ENCODE assay signal across 26 cellular contexts in genomic region chr13:51579676-51580075, GRCh38. TPM values are rescaled to one million over a fixed set of nuclear protein-coding genes. Genes with fewer than 3 reads are reported as not detected.
DNase-seq lines count a peak whose midpoint lies in the region; ATAC-seq, FAIRE-seq and TF ChIP-seq lines count a peak whose summit lies in the region.
"Had no signal": no experiment of that assay in that cellular context is flagged by ENCODE, and none has a peak within 500 bp of the region (broad histone marks: within the 10 kb centered on the region; RNA-seq: fewer than 3 reads in every experiment).

No MANE protein-coding gene starts in this region.

- no peak overlapping the region for H4K8ac ChIP-seq in mesenchymal stem cell (ENCODE audit: low read length)

- H3K4me2 ChIP-seq in HepG2 (ENCODE audit: low read depth, low read length) (no peak overlapping the region), mesenchymal stem cell (ENCODE audit: low read length, poor library complexity, severe bottlenecking) (no peak overlapping the region)
- H3K4me2 ChIP-seq: A549; BLaER1 treated with 17β-estradiol and CSF1 and Interleukin-3, amounts not matched to agents 10 nM and 100 nM had no signal

- H2AFZ ChIP-seq in HepG2 (ENCODE audit: low read length) = no peak overlapping the region
- no peak overlapping the region for H2AFZ ChIP-seq in mesenchymal stem cell (ENCODE audit: low read depth, low read length)

- no peak for FAIRE-seq in HepG2 (lab: Jason Lieb, UNC)
- FAIRE-seq: A549, GM12891, GM19239 had no signal

- no peak for TF ChIP-seq CTCF in HepG2 (CRISPR knock-in tag; IDR thresholded peaks at IDR 0.05)
- no peak for TF ChIP-seq CTCF in right lobe of liver (IDR thresholded peaks at IDR 0.05)
- no peak for TF ChIP-seq CTCF in CD4-positive, alpha-beta T cell (IDR thresholded peaks at IDR 0.05)

- H2BK12ac ChIP-seq in mesenchymal stem cell (ENCODE audit: low read length in 2 of 2) = no peak overlapping the region

- H3K27ac ChIP-seq in HepG2 (ENCODE audit: extremely low read length, insufficient read depth, low read length) = no peak overlapping the region
- H3K27ac ChIP-seq in right lobe of liver = no peak overlapping the region
- peak overlapping the region; percentile 98 for H3K27ac ChIP-seq in epithelial cell of prostate
- no peak overlapping the region for H3K27ac ChIP-seq in mesenchymal stem cell (ENCODE audit: low read length, poor library complexity, severe bottlenecking)
- H3K27ac ChIP-seq in CD4-positive, alpha-beta T cell (ENCODE audit: low read depth, low read length) = no peak overlapping the region
- H3K27ac ChIP-seq: 22Rv1; A549; BLaER1 treated with 17β-estradiol and CSF1 and Interleukin-3, amounts not matched to agents 10 nM and 100 nM; C4-2B had no signal

- H3K27me3 Mint-ChIP-seq in activated CD8-positive, alpha-beta T cell treated with anti-CD3 and anti-CD28 coated beads, Interleukin-2, amount 10 ng/mL, durations not matched to agents 7 days and 5 days (ENCODE audit: low read depth) = peaks cover 22% of the 10 kb centered on the region
- no peaks in the 10 kb centered on the region for H3K27me3 Mint-ChIP-seq in CD4-positive, alpha-beta T cell
- H3K27me3 Mint-ChIP-seq: B cell had no signal

- in situ Hi-C loops in HepG2 (cut with HindIII; ENCODE audit: extremely low pct_ligation_motif_present, low pct_unique_long_range_greater_than_20kb) = loop anchor here (10.0 kb wide), 1 partner anchor 135 kb away; no protein-coding TSS in a partner anchor

- no peaks in the 10 kb centered on the region for H3K9me3 Mint-ChIP-seq in activated CD8-positive, alpha-beta T cell treated with anti-CD3 and anti-CD28 coated beads, Interleukin-2, amount 10 ng/mL, durations not matched to agents 7 days and 5 days (ENCODE audit: insufficient read depth)
- H3K9me3 Mint-ChIP-seq in CD4-positive, alpha-beta T cell = no peaks in the 10 kb centered on the region
- H3K9me3 Mint-ChIP-seq: CD8-positive, alpha-beta memory T cell had no signal

- no peak overlapping the region for H3K23ac ChIP-seq in mesenchymal stem cell (ENCODE audit: low read length in 2 of 2)

- no peaks in the 10 kb centered on the region for H3K9me3 ChIP-seq in HepG2 (ENCODE audit: low read length)
- no peaks in the 10 kb centered on the region for H3K9me3 ChIP-seq in right lobe of liver
- no peaks in the 10 kb centered on the region for H3K9me3 ChIP-seq in mesenchymal stem cell (ENCODE audit: control insufficient read depth, low read length)
- no peaks in the 10 kb centered on the region for H3K9me3 ChIP-seq in CD4-positive, alpha-beta T cell (ENCODE audit: control insufficient read depth, low read length)
- H3K9me3 ChIP-seq: A549; BLaER1 treated with 17β-estradiol and CSF1 and Interleukin-3, amounts not matched to agents 10 nM and 100 nM had no signal

- ATAC-seq in HepG2 = no peak
- ATAC-seq in right lobe of liver = no peak
- no peak for ATAC-seq in activated CD8-positive, alpha-beta T cell treated with anti-CD3 and anti-CD28 coated beads, Interleukin-2, amount 10 ng/mL, durations not matched to agents 7 days and 5 days
- no peak for ATAC-seq in CD4-positive, alpha-beta T cell (ENCODE audit: poor library complexity)
- ATAC-seq: A549 had no signal

- H3K27me3 ChIP-seq in HepG2 (ENCODE audit: control insufficient read depth in 1 of 2, insufficient read depth in 2 of 2, low read length in 2 of 2) (no peaks in the 10 kb centered on the region; a peak in 1 of 5 replicates), right lobe of liver (no peaks in the 10 kb centered on the region), mesenchymal stem cell (ENCODE audit: control insufficient read depth in 1 of 2, insufficient read depth in 1 of 2, low read length in 2 of 2) (no peaks in the 10 kb centered on the region)
- no peaks in the 10 kb centered on the region for H3K27me3 ChIP-seq in CD4-positive, alpha-beta T cell (ENCODE audit: control insufficient read depth, insufficient read depth, low read length)
- H3K27me3 ChIP-seq: BLaER1 treated with 17β-estradiol and CSF1 and Interleukin-3, amounts not matched to agents 10 nM and 100 nM had no signal

- no peak for TF ChIP-seq EP300 in HepG2 (IDR thresholded peaks at IDR 0.05; ENCODE audit: low read depth in 2 of 2, low read length in 2 of 2)
- no peak for TF ChIP-seq EP300 in HepG2 (CRISPR knock-in tag; IDR thresholded peaks at IDR 0.05; ENCODE audit: borderline replicate concordance)

- no peak overlapping the region for H2BK5ac ChIP-seq in mesenchymal stem cell (ENCODE audit: low read depth, low read length, poor library complexity, severe bottlenecking)

- H3K27ac Mint-ChIP-seq in activated CD8-positive, alpha-beta T cell treated with anti-CD3 and anti-CD28 coated beads, Interleukin-2, amount 10 ng/mL, durations not matched to agents 7 days and 5 days = no peak overlapping the region
- H3K27ac Mint-ChIP-seq in CD4-positive, alpha-beta T cell = no peak overlapping the region
- H3K27ac Mint-ChIP-seq: B cell; CD4-positive, alpha-beta memory T cell; CD8-positive, alpha-beta memory T cell had no signal

- no peak overlapping the region for H3K14ac ChIP-seq in mesenchymal stem cell (ENCODE audit: low read length in 2 of 2)

- H2AK5ac ChIP-seq in mesenchymal stem cell (ENCODE audit: low read length, severe bottlenecking) = no peak overlapping the region

- H3K4me3 ChIP-seq in HepG2 (replicated peaks in 1 of 3; ENCODE audit: insufficient read depth in 1 of 3, low read depth in 2 of 3, low read length in 3 of 3) (no peak overlapping the region), right lobe of liver (no peak overlapping the region), mesenchymal stem cell (ENCODE audit: insufficient read depth in 1 of 2, low read depth in 1 of 2, low read length in 2 of 2) (no peak overlapping the region)
- H3K4me3 ChIP-seq: A549; BLaER1 treated with 17β-estradiol and CSF1 and Interleukin-3, amounts not matched to agents 10 nM and 100 nM had no signal

- POLR2A ChIA-PET in HepG2 (lab: Yijun Ruan, JAX) = no interaction called here
- POLR2A ChIA-PET in activated CD8-positive, alpha-beta T cell treated with anti-CD3 and anti-CD28 coated beads, Interleukin-2, amount 10 ng/mL, durations not matched to agents 7 days and 5 days (lab: Charles Lee) = no interaction called here
- POLR2A ChIA-PET in CD4-positive, alpha-beta T cell (lab: Charles Lee) = no interaction called here

- DNase-seq in HepG2 (ENCODE audit: low spot score) (peak; percentile 20), right lobe of liver (no peak), amniotic epithelial cell (ENCODE audit: low read depth) (peak; percentile 58), epithelial cell of prostate (ENCODE audit: low read depth, low spot score) (no peak), mesenchymal stem cell (peak; percentile 24), GDM1 (lab: John Stamatoyannopoulos, UW) (no peak)
- DNase-seq in activated CD8-positive, alpha-beta T cell treated with anti-CD3 and anti-CD28 coated beads, Interleukin-2, amount 10 ng/mL, durations not matched to agents 7 days and 5 days = no peak
- DNase-seq in CD4-positive, alpha-beta T cell = no peak
- DNase-seq: AML-193; CD4-positive, alpha-beta memory T cell; CD8-positive, alpha-beta memory T cell; COR-L47; DMS 273 treated with DMSO at 0.1 percent for 48 hours; DMS153; DMS53; DMS79; DND-41; EL; GF-D8 had no signal

- H3K4me1 Mint-ChIP-seq in activated CD8-positive, alpha-beta T cell treated with anti-CD3 and anti-CD28 coated beads, Interleukin-2, amount 10 ng/mL, durations not matched to agents 7 days and 5 days (ENCODE audit: low read depth) = peaks cover 14% of the 10 kb centered on the region
- peaks cover 7% of the 10 kb centered on the region for H3K4me1 Mint-ChIP-seq in CD4-positive, alpha-beta T cell (ENCODE audit: low read depth)

- peaks cover 3% of the 10 kb centered on the region for H3K79me2 ChIP-seq in HepG2 (ENCODE audit: insufficient read depth, low read length)

- CTCF ChIA-PET in HepG2 (lab: Yijun Ruan, JAX; ENCODE audit: low intra/inter-chr PET ratio, low total read pairs) = no interaction called here
- CTCF ChIA-PET in activated CD8-positive, alpha-beta T cell treated with anti-CD3 and anti-CD28 coated beads, Interleukin-2, amount 10 ng/mL, durations not matched to agents 7 days and 5 days (lab: Charles Lee) = no interaction called here
- CTCF ChIA-PET in CD4-positive, alpha-beta T cell (lab: Charles Lee) = no interaction called here

- peaks cover 39% of the 10 kb centered on the region for H3K4me1 ChIP-seq in HepG2 (ENCODE audit: insufficient read depth, low read length)
- H3K4me1 ChIP-seq in right lobe of liver = no peaks in the 10 kb centered on the region
- peaks cover 2% of the 10 kb centered on the region for H3K4me1 ChIP-seq in mesenchymal stem cell (ENCODE audit: control insufficient read depth, insufficient read depth, low read depth, low read length)

- H3K36me3 ChIP-seq in HepG2 (replicated peaks in 1 of 2; ENCODE audit: control insufficient read depth in 1 of 2, insufficient read depth in 2 of 2, low read length in 2 of 2) (no peaks in the 10 kb centered on the region), right lobe of liver (no peaks in the 10 kb centered on the region), mesenchymal stem cell (ENCODE audit: control insufficient read depth in 1 of 2, insufficient read depth in 2 of 2, low read depth in 1 of 2, low read length in 2 of 2) (no peaks in the 10 kb centered on the region)
- H3K36me3 ChIP-seq: BLaER1 treated with 17β-estradiol and CSF1 and Interleukin-3, amounts not matched to agents 10 nM and 100 nM had no signal

- 59% methylated on average over 7 of the region's 7 CpGs for WGBS in HepG2 (ENCODE audit: low lambda C conversion rate)
- 77% methylated on average over 7 of the region's 7 CpGs for WGBS in right lobe of liver (ENCODE audit: insufficient coverage, low coverage, low lambda C conversion rate, missing lambda C conversion rate)
- 87% methylated on average over 7 of the region's 7 CpGs for WGBS in mesenchymal stem cell

- no peak for TF ChIP-seq POLR2A in HepG2 (IDR thresholded peaks at IDR 0.05; ENCODE audit: insufficient read depth in 1 of 2, low read depth in 2 of 2, low read length in 2 of 2)
- TF ChIP-seq POLR2A in right lobe of liver (IDR thresholded peaks at IDR 0.05) = no peak

- no peak overlapping the region for H2BK120ac ChIP-seq in mesenchymal stem cell (ENCODE audit: low read depth, low read length)

- no peaks in the 10 kb centered on the region for H4K20me1 ChIP-seq in HepG2 (ENCODE audit: insufficient read depth, low read length)
- H4K20me1 ChIP-seq: BLaER1 treated with 17β-estradiol and CSF1 and Interleukin-3, amounts not matched to agents 10 nM and 100 nM had no signal

- no peak overlapping the region for H2BK15ac ChIP-seq in mesenchymal stem cell (ENCODE audit: low read depth, poor library complexity, severe bottlenecking)

- no peak overlapping the region for H3K4me3 Mint-ChIP-seq in activated CD8-positive, alpha-beta T cell treated with anti-CD3 and anti-CD28 coated beads, Interleukin-2, amount 10 ng/mL, durations not matched to agents 7 days and 5 days
- H3K4me3 Mint-ChIP-seq in CD4-positive, alpha-beta T cell = no peak overlapping the region
- H3K4me3 Mint-ChIP-seq: B cell; CD4-positive, alpha-beta memory T cell had no signal

- no peak overlapping the region for H3K9ac ChIP-seq in HepG2 (ENCODE audit: insufficient read depth, low read depth, low read length)
- no peak overlapping the region for H3K9ac ChIP-seq in mesenchymal stem cell (ENCODE audit: low read length)
- H3K9ac ChIP-seq: BLaER1 treated with 17β-estradiol and CSF1 and Interleukin-3, amounts not matched to agents 10 nM and 100 nM had no signal

- BruUV-seq in HepG2 (replicated peaks; lab: Mats Ljungman, UMichigan) = no TSS peak

- H3K36me3 Mint-ChIP-seq in activated CD8-positive, alpha-beta T cell treated with anti-CD3 and anti-CD28 coated beads, Interleukin-2, amount 10 ng/mL, durations not matched to agents 7 days and 5 days (ENCODE audit: low read depth) = no peaks in the 10 kb centered on the region
- peaks cover 5% of the 10 kb centered on the region for H3K36me3 Mint-ChIP-seq in CD4-positive, alpha-beta T cell (ENCODE audit: low read depth)

- H4K91ac ChIP-seq in mesenchymal stem cell (ENCODE audit: low read length) = no peak overlapping the region

- H3K4ac ChIP-seq in mesenchymal stem cell (ENCODE audit: low read depth in 1 of 2, low read length in 2 of 2) = no peak overlapping the region

- no peaks in the 10 kb centered on the region for H3K79me1 ChIP-seq in mesenchymal stem cell (replicated peaks; ENCODE audit: low read length, poor library complexity, severe bottlenecking)

- H3K18ac ChIP-seq in mesenchymal stem cell (ENCODE audit: low read depth in 1 of 2, low read length in 2 of 2) = no peak overlapping the region

- intact Hi-C loops in HepG2 (cut with micrococcal nuclease; ENCODE audit: unreplicated experiment) = loop anchor here (10.0 kb wide), 1 partner anchor 155 kb away; no protein-coding TSS in a partner anchor
- intact Hi-C loops in right lobe of liver (cut with DNase I) = loop anchor here in 1 of 2 donors (10.0 kb wide), 1 partner anchor 125 kb away; the partner anchor contains the start of gene INTS6
- intact Hi-C loops in CD4-positive, alpha-beta T cell (cut with DNase I, micrococcal nuclease) = loop anchor here (5.0 to 10.0 kb wide), 8 partner anchors 142 to 1787 kb away; partner anchors contain the start of genes ALG11 (in 2 of the 2), ATP7B (in 2 of the 2), KPNA3 (in 1 of the 2) and SPRYD7 (in 1 of the 2)

- no peak for TF ChIP-seq RAD21 in HepG2 (CRISPR knock-in tag; IDR thresholded peaks at IDR 0.05)

RNA-seq across cellular contexts. Expression of gene WDFY2, which starts 4.6 kb away (rescaled TPM):
- 16.4 and 22.6 TPM in 2 replicates for total RNA-seq in HepG2 (2016; rRNA removed; fragmentation: Illumina TruSeq; extraction: Trizol)
- 2.3 and 2.6 TPM in 2 replicates for total RNA-seq in HepG2 (2016; cell fraction: cytosol; rRNA removed; fragmentation: Illumina TruSeq; extraction: Trizol; ENCODE audit: low read depth)
- total RNA-seq in HepG2 (2016; cell fraction: insoluble cytoplasmic fraction; rRNA removed; fragmentation: Illumina TruSeq; extraction: Trizol) = 17.3 and 21.4 TPM in 2 replicates
- 5.6 and 7.0 TPM in 2 replicates for total RNA-seq in HepG2 (2016; cell fraction: membrane; rRNA removed; fragmentation: Illumina TruSeq; extraction: Trizol)
- total RNA-seq in HepG2 (2016; cell fraction: nucleus; rRNA removed; fragmentation: Illumina TruSeq; extraction: Trizol) = 70.9 and 71.5 TPM in 2 replicates
- 27.0 and 27.5 TPM in 2 replicates for polyA plus RNA-seq in HepG2 (2011; rRNA removed)
- polyA plus RNA-seq in HepG2 (2011; cell fraction: cytosol; rRNA removed) = 8.0 and 11.1 TPM in 2 replicates
- polyA plus RNA-seq in HepG2 (2011; cell fraction: nucleus; rRNA removed) = 67.6 and 71.9 TPM in 2 replicates
- 21.4 and 23.6 TPM in 2 replicates for polyA plus RNA-seq in HepG2 (2012)
- 1.3 and 1.7 TPM in 2 replicates for polyA plus RNA-seq in HepG2 (2016; cell fraction: cytosol; fragmentation: Illumina TruSeq; extraction: Trizol; ENCODE audit: low read depth)
- 16.8 and 17.1 TPM in 2 replicates for polyA plus RNA-seq in HepG2 (2016; cell fraction: insoluble cytoplasmic fraction; fragmentation: Illumina TruSeq; extraction: Trizol; ENCODE audit: low read depth)
- 3.4 and 3.7 TPM in 2 replicates for polyA plus RNA-seq in HepG2 (2016; cell fraction: membrane; fragmentation: Illumina TruSeq; extraction: Trizol; ENCODE audit: low read depth)
- polyA plus RNA-seq in HepG2 (2016; cell fraction: nucleus; fragmentation: Illumina TruSeq; extraction: Trizol; ENCODE audit: insufficient read depth, low read depth) = 63.8 and 64.3 TPM in 2 replicates
- polyA minus RNA-seq in HepG2 (2011; rRNA and poly(A)+ RNA removed; ENCODE audit: low replicate concordance) = 10.1 and 51.6 TPM in 2 replicates
- polyA minus RNA-seq in HepG2 (2011; cell fraction: cytosol; rRNA and poly(A)+ RNA removed) = 12.9 and 15.9 TPM in 2 replicates
- polyA minus RNA-seq in HepG2 (2011; cell fraction: nucleus; rRNA and poly(A)+ RNA removed) = 150 and 174 TPM in 2 replicates
- 10 to 100 TPM in 1 of 6 experiments, 1 to 10 TPM in 5; 4.5 to 12.0 (median 7.3) TPM for total RNA-seq in right lobe of liver
- polyA plus RNA-seq in mesenchymal stem cell (2013, experiment 1 of 2) = 6.2 TPM
- polyA plus RNA-seq in mesenchymal stem cell (2013, experiment 2 of 2) = 6.5 TPM
- 10 to 100 TPM; 11.3 TPM for total RNA-seq in activated CD8-positive, alpha-beta T cell treated with anti-CD3 and anti-CD28 coated beads, Interleukin-2, amount 10 ng/mL, durations not matched to agents 7 days and 5 days
- total RNA-seq in CD4-positive, alpha-beta T cell = 10 to 100 TPM; 21.4 to 21.9 TPM

Comparison
In these comparisons a context has a peak if more than half of its experiments do, and no peak if none do; other contexts are left out.
1. DNase-seq: peak in HepG2 (single experiment), amniotic epithelial cell (single experiment) and mesenchymal stem cell (single experiment); none in right lobe of liver (0 of 3), epithelial cell of prostate (single experiment), GDM1 (single experiment), activated CD8-positive, alpha-beta T cell treated with anti-CD3 and anti-CD28 coated beads, Interleukin-2, amount 10 ng/mL, durations not matched to agents 7 days and 5 days (single experiment) and CD4-positive, alpha-beta T cell (0 of 10).